18 cellular contexts compared by ENCODE assay signal in the genomic region with DNA sequence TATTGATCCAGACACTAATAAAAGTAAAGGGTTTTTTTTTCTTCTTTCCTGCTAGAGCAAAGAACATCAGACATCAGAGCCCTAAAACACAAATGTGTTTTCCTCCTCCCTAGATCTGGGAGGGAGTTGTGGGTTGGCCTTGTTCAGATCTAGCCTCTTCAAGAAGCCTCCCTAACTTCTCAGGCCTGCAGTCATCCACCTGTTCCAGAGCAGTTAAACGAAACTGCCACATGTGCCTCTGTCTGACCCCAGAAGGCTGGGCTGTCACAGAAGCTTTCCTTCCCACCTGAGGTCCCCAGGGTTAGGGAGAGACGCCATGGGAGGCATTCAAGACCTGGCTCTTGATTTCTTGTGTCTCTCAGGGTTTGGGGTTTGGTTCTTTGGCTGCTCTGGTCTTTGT.
DNase-seq lines count a peak whose midpoint lies in the region; ATAC-seq and TF ChIP-seq lines count a peak whose summit lies in the region.
"Had no signal": no experiment of that assay in that cellular context is flagged by ENCODE, and none has a peak within 500 bp of the region (broad histone marks: within the 10 kb centered on the region; RNA-seq: fewer than 3 reads in every experiment).

No MANE protein-coding gene starts in this region.

- H3K36me3 ChIP-seq in IMR-90 (ENCODE audit: control insufficient read depth, insufficient read depth, low read length): no peaks in the 10 kb centered on the region
- H3K36me3 ChIP-seq in mucosa of rectum (ENCODE audit: control insufficient read depth in 2 of 2, insufficient read depth in 2 of 2, low read length in 2 of 2): peaks cover 0 to 4% of the 10 kb centered on the region in 2 donors
- no peaks in the 10 kb centered on the region for H3K36me3 ChIP-seq in thymus (ENCODE audit: control insufficient read depth, insufficient read depth)

- H3K4me2 ChIP-seq in IMR-90 (ENCODE audit: low read depth, low read length): no peak overlapping the region

- peaks cover 37% of the 10 kb centered on the region for H3K4me1 ChIP-seq in IMR-90 (ENCODE audit: control insufficient read depth, insufficient read depth, low read length)
- peaks cover 67 to 85% of the 10 kb centered on the region in 2 donors for H3K4me1 ChIP-seq in mucosa of rectum (ENCODE audit: control insufficient read depth in 2 of 2, insufficient read depth in 2 of 2, low read length in 2 of 2)
- H3K4me1 ChIP-seq in thymus (ENCODE audit: control insufficient read depth, insufficient read depth, low read length): peaks cover 56% of the 10 kb centered on the region

- H4K5ac ChIP-seq in IMR-90 (ENCODE audit: low read depth, low read length): no peak overlapping the region

- H2AK5ac ChIP-seq in IMR-90 (ENCODE audit: low read depth, low read length): peak overlapping the region; percentile 26; the same call in 1 of the 2 replicates

- H3K4me3 ChIP-seq in IMR-90 (ENCODE audit: insufficient read depth, low read depth, low read length) (no peak overlapping the region), mucosa of rectum (ENCODE audit: low read length in 2 of 2) (peak overlapping the region; percentile 64 to 82), thymus (ENCODE audit: low read length) (no peak overlapping the region)

- H3K9ac ChIP-seq in IMR-90 (ENCODE audit: low read depth, low read length) (no peak overlapping the region), mucosa of rectum (ENCODE audit: low read depth in 1 of 2, low read length in 2 of 2) (peak overlapping the region; percentile 84 to 94)

- no peak overlapping the region for H3K4ac ChIP-seq in IMR-90 (ENCODE audit: low read depth, low read length)

- peaks cover 26 to 81% of the 10 kb centered on the region in 2 experiments for H3K79me1 ChIP-seq in IMR-90 (ENCODE audit: low read depth in 1 of 2, low read length in 2 of 2)

- TF ChIP-seq CTCF in IMR-90 (conservative IDR thresholded peaks at IDR 0.05; ENCODE audit: low read depth, low read length) (no peak), VCaP (conservative IDR thresholded peaks at IDR 0.05) (no peak)

- WGBS in IMR-90 (ENCODE audit: extremely low coverage in 2 of 2, insufficient read length in 1 of 2), 2 experiments: no CpG with 5 or more reads among the region's 2 CpGs
- WGBS in thymus: 5% methylated on average over 2 of the region's 2 CpGs

- no peak for TF ChIP-seq POLR2A in IMR-90 (IDR thresholded peaks at IDR 0.05; ENCODE audit: low read depth, low read length)

- H3K56ac ChIP-seq in IMR-90 (ENCODE audit: extremely low read depth, insufficient read depth, low read length): no peak overlapping the region

- ATAC-seq in IMR-90 (ENCODE audit: low read depth): no peak
- ATAC-seq in GM18870 (IDR thresholded peaks at IDR 0.05; ENCODE audit: unreplicated experiment): no peak
- ATAC-seq in HG02610 (IDR thresholded peaks at IDR 0.05; ENCODE audit: unreplicated experiment): no peak
- ATAC-seq: esophagus mucosa, left lobe of liver, natural killer cell had no signal

- H3K14ac ChIP-seq in IMR-90 (replicated peaks; ENCODE audit: low read depth, low read length): peak overlapping the region; percentile 34; the same call in 1 of the 2 replicates

- dilution Hi-C loops in IMR-90 (cut with HindIII; ENCODE audit: low sequenced_read_pairs, unreplicated experiment): no loop called here

- H3K9me1 ChIP-seq in IMR-90 (ENCODE audit: insufficient read depth, low read length): peaks cover 24% of the 10 kb centered on the region

- intact Hi-C loops in IMR-90 (cut with micrococcal nuclease): no loop called here

- BruUV-seq in IMR-90 (replicated peaks; lab: Mats Ljungman, UMichigan): no TSS peak

- no peak overlapping the region for H2AFZ ChIP-seq in IMR-90 (replicated peaks; ENCODE audit: low read length, poor library complexity)

- in situ Hi-C loops in IMR-90 (cut with MboI; ENCODE audit: low sequenced_read_pairs): no loop called here

- POLR2A ChIA-PET in IMR-90 (lab: Charles Lee; ENCODE audit: unreplicated experiment): no interaction called here

- no peak overlapping the region for H4K91ac ChIP-seq in IMR-90 (ENCODE audit: insufficient read depth, low read depth, low read length)

- H2AK9ac ChIP-seq in IMR-90 (replicated peaks; ENCODE audit: low read depth, low read length, poor library complexity): peak overlapping the region; percentile 12

- H4K20me1 ChIP-seq in IMR-90 (ENCODE audit: insufficient read depth, low read length): peaks cover 14% of the 10 kb centered on the region

- H2BK120ac ChIP-seq in IMR-90 (ENCODE audit: low read depth, low read length): no peak overlapping the region

- H2BK20ac ChIP-seq in IMR-90 (ENCODE audit: low read depth, low read length): 0 out of 2 replicates have a peak overlapping the region, but pooled peaks have one; percentile 19

- H2BK5ac ChIP-seq in IMR-90 (ENCODE audit: low read depth, low read length, poor library complexity, severe bottlenecking): no peak overlapping the region

- no peak overlapping the region for H4K8ac ChIP-seq in IMR-90 (ENCODE audit: low read depth in 2 of 2, low read length in 2 of 2)

- H2BK15ac ChIP-seq in IMR-90 (ENCODE audit: low read depth, low read length): 0 out of 3 replicates have a peak overlapping the region, but pooled peaks have one; percentile 17

- DNase-seq in IMR-90 (no peak), NCI-H524 (lab: John Stamatoyannopoulos, UW) (no peak), SIG-M5 treated with dmso at 0.1 percent for 504 hours (lab: John Stamatoyannopoulos, UW; ENCODE audit: unreplicated experiment) (no peak)
- DNase-seq: activated effector memory CD4-positive, alpha-beta T cell treated with Interleukin-2 at 50 U/mL for 16 hours; aorta; GOT3; natural killer cell; NCI-H1092 treated with DMSO at 0.1 percent for 48 hours; NCI-H2171 treated with DMSO at 0.1 percent for 48 hours; OCI-M1; stimulated activated CD4-positive, alpha-beta T cell treated with anti-CD3 and anti-CD28 coated beads, Interleukin-2, amount 100 ng/mL, for 48 hours had no signal

- H3K27me3 ChIP-seq in IMR-90 (ENCODE audit: control insufficient read depth, insufficient read depth, low read length): no peaks in the 10 kb centered on the region
- no peaks in the 10 kb centered on the region for H3K27me3 ChIP-seq in mucosa of rectum (ENCODE audit: control insufficient read depth in 2 of 2, insufficient read depth in 2 of 2, low read length in 2 of 2)
- H3K27me3 ChIP-seq in thymus (ENCODE audit: control insufficient read depth, insufficient read depth): no peaks in the 10 kb centered on the region

- H3K27ac ChIP-seq in IMR-90 (ENCODE audit: insufficient read depth, low read length) (no peak overlapping the region), VCaP (peak overlapping the region; percentile 41), mucosa of rectum (ENCODE audit: low read depth in 2 of 2, low read length in 2 of 2) (peak overlapping the region; percentile 94 to 98), thymus (ENCODE audit: low read depth) (peak overlapping the region; percentile 71)

- CTCF ChIA-PET in IMR-90 (lab: Yijun Ruan, JAX): interaction anchor here (0.6 to 1.3 kb wide), 2 partner anchors 131 to 248 kb away, joined by 3 to 4 read pairs; no protein-coding TSS in a partner anchor

- no peak overlapping the region for H3K23ac ChIP-seq in IMR-90 (ENCODE audit: low read depth, low read length)

- TF ChIP-seq RAD21 in IMR-90 (IDR thresholded peaks at IDR 0.05; ENCODE audit: low read length): no peak

- H3K9me3 ChIP-seq in IMR-90 (ENCODE audit: control insufficient read depth, insufficient read depth, low read length) (no peaks in the 10 kb centered on the region), mucosa of rectum (ENCODE audit: control insufficient read depth in 2 of 2, low read length in 2 of 2) (no peaks in the 10 kb centered on the region), thymus (ENCODE audit: control insufficient read depth) (no peaks in the 10 kb centered on the region)

- no peak overlapping the region for H3K18ac ChIP-seq in IMR-90 (ENCODE audit: low read depth, low read length)

TF ChIP-seq in IMR-90, 13 proteins besides CTCF, POLR2A, EP300 and RAD21:
- TF ChIP-seq RFX5 (IDR thresholded peaks at IDR 0.05; ENCODE audit: low read depth, low read length) (no peak), MAZ (IDR thresholded peaks at IDR 0.05; ENCODE audit: borderline replicate concordance, low read depth, low read length) (no peak), FOS (IDR thresholded peaks at IDR 0.05; ENCODE audit: low read depth, low read length) (no peak), MXI1 (IDR thresholded peaks at IDR 0.05; ENCODE audit: borderline replicate concordance, low read depth, low read length) (no peak), CEBPB (IDR thresholded peaks at IDR 0.05; ENCODE audit: low read depth, low read length) (no peak), NFE2L2 (IDR thresholded peaks at IDR 0.05; ENCODE audit: low read depth, low read length) (no peak), MAFK (IDR thresholded peaks at IDR 0.05; ENCODE audit: low read depth, low read length) (no peak), SMC3 (IDR thresholded peaks at IDR 0.05; ENCODE audit: low read depth, low read length) (no peak), RCOR1 (IDR thresholded peaks at IDR 0.05; ENCODE audit: insufficient replicate concordance, low read length) (no peak), BHLHE40 (IDR thresholded peaks at IDR 0.05; ENCODE audit: low read depth, low read length) (no peak), CHD1 (IDR thresholded peaks at IDR 0.05; ENCODE audit: low read depth, low read length) (no peak)
- TF ChIP-seq, protein P1, sequence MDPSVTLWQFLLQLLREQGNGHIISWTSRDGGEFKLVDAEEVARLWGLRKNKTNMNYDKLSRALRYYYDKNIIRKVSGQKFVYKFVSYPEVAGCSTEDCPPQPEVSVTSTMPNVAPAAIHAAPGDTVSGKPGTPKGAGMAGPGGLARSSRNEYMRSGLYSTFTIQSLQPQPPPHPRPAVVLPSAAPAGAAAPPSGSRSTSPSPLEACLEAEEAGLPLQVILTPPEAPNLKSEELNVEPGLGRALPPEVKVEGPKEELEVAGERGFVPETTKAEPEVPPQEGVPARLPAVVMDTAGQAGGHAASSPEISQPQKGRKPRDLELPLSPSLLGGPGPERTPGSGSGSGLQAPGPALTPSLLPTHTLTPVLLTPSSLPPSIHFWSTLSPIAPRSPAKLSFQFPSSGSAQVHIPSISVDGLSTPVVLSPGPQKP (IDR thresholded peaks at IDR 0.05; ENCODE audit: borderline replicate concordance, low read depth, low read length): no peak
- TF ChIP-seq, protein P2, sequence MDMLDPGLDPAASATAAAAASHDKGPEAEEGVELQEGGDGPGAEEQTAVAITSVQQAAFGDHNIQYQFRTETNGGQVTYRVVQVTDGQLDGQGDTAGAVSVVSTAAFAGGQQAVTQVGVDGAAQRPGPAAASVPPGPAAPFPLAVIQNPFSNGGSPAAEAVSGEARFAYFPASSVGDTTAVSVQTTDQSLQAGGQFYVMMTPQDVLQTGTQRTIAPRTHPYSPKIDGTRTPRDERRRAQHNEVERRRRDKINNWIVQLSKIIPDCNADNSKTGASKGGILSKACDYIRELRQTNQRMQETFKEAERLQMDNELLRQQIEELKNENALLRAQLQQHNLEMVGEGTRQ (IDR thresholded peaks at IDR 0.05; ENCODE audit: low read depth, low read length): no peak
TF ChIP-seq in IMR-90: peak in this region for 0.

Comparison
In these comparisons a context has a peak if more than half of its experiments do, and no peak if none do; other contexts are left out.
1. H3K4me3 ChIP-seq: peak in mucosa of rectum (2 of 2); none in IMR-90 (single experiment) and thymus (single experiment).